In genomic region chr4:169163947-169164668, GRCh38 we compare ENCODE assay signal across 2 cellular contexts.
TF ChIP-seq lines count a peak whose summit lies in the region.

No MANE protein-coding gene starts in this region.

TF ChIP-seq in SK-N-SH, 30 proteins besides CTCF, POLR2A, EP300 and RAD21 (continued from another document):
- no peak for TF ChIP-seq IRF3 (IDR thresholded peaks at IDR 0.05; ENCODE audit: low read depth, low read length)
- TF ChIP-seq TCF12 (IDR thresholded peaks at IDR 0.05): no peak

TF ChIP-seq in SK-N-SH treated with all-trans-retinoic acid at 6 μM for 48 hours, 23 proteins besides CTCF, POLR2A, EP300 and RAD21 (continued from another document):
- TF ChIP-seq CSRNP3 (CRISPR knock-in tag; IDR thresholded peaks at IDR 0.05) (no peak), SNAI2 (CRISPR knock-in tag; IDR thresholded peaks at IDR 0.05) (no peak), PPARA (CRISPR knock-in tag; IDR thresholded peaks at IDR 0.05; ENCODE audit: borderline replicate concordance) (no peak), ZFP30 (CRISPR knock-in tag; IDR thresholded peaks at IDR 0.05) (no peak), CREB5 (CRISPR knock-in tag; IDR thresholded peaks at IDR 0.05; ENCODE audit: low read depth) (no peak), GLIS3 (CRISPR knock-in tag; IDR thresholded peaks at IDR 0.05) (no peak), CSDC2 (CRISPR knock-in tag; IDR thresholded peaks at IDR 0.05) (no peak)
